Comparison of ENCODE assay signal across 20 cellular contexts in genomic region chr7:19390795-19391194, GRCh38.
"Had no signal": no experiment of that assay in that cellular context is flagged by ENCODE, and none has a peak within 500 bp of the region (broad histone marks: within the 10 kb centered on the region; RNA-seq: fewer than 3 reads in every experiment).

No MANE protein-coding gene starts in this region.

- H3K36me3 ChIP-seq: lower lobe of right lung, right atrium auricular region, tibial artery had no signal

- H3K4me1 ChIP-seq: body of pancreas, lower lobe of right lung, right atrium auricular region, tibial artery had no signal

- ATAC-seq: activated CD4-positive, CD25-positive, alpha-beta regulatory T cell treated with anti-CD3 and anti-CD28 coated beads, Interleukin-2, amount 50 U/mL, for 24 hours; activated T-cell treated with anti-CD3 and anti-CD28 coated beads, Interleukin-2, amount 50 U/mL, for 4 hours; body of pancreas; lower lobe of right lung; natural killer cell treated with Interleukin-12 subunit alpha and Interleukin-12 subunit beta and Interleukin-15 and Interleukin-18, amount 100 ng/mL, for 72 hours had no signal

- H3K27me3 Mint-ChIP-seq: natural killer cell treated with Interleukin-12 subunit alpha and Interleukin-12 subunit beta and Interleukin-15 and Interleukin-18, amount 100 ng/mL, for 72 hours had no signal

- H3K4me3 Mint-ChIP-seq: activated naive CD4-positive, alpha-beta T cell treated with anti-CD3 and anti-CD28 coated beads for 36 hours; activated T-cell treated with anti-CD3 and anti-CD28 coated beads, Interleukin-2, amount 50 U/mL, for 4 hours; natural killer cell treated with Interleukin-12 subunit alpha and Interleukin-12 subunit beta and Interleukin-15 and Interleukin-18, amount 100 ng/mL, for 72 hours had no signal

- H3K27ac Mint-ChIP-seq: activated naive CD4-positive, alpha-beta T cell treated with anti-CD3 and anti-CD28 coated beads for 36 hours; natural killer cell treated with Interleukin-12 subunit alpha and Interleukin-12 subunit beta and Interleukin-15 and Interleukin-18, amount 100 ng/mL, for 72 hours had no signal

- DNase-seq: activated CD4-positive, alpha-beta T cell treated with anti-CD3 and anti-CD28 coated beads, Interleukin-2, amount 50 U/mL, for 1 hour; activated CD8-positive, alpha-beta memory T cell treated with anti-CD3 and anti-CD28 coated beads, Interleukin-2, amount 50 U/mL, for 4 hours; activated naive CD4-positive, alpha-beta T cell treated with anti-CD3 and anti-CD28 coated beads for 36 hours; activated T-cell treated with anti-CD3 and anti-CD28 coated beads, Interleukin-2, amount 50 U/mL, for 4 hours; body of pancreas; caudate nucleus; dorsolateral prefrontal cortex; erythroblast; foreskin melanocyte; hypothalamus; islet precursor cell; lower lobe of right lung; occipital lobe; stimulated activated CD4-positive, alpha-beta T cell treated with anti-CD3 and anti-CD28 coated beads, Interleukin-2, amount 100 ng/mL, for 24 hours; stimulated activated naive CD4-positive, alpha-beta T cell treated with Interleukin-2 at 50 U/mL for 16 hours; substantia nigra; tibial artery had no signal

- H3K36me3 Mint-ChIP-seq: natural killer cell treated with Interleukin-12 subunit alpha and Interleukin-12 subunit beta and Interleukin-15 and Interleukin-18, amount 100 ng/mL, for 72 hours had no signal

- H3K27me3 ChIP-seq: body of pancreas, dorsolateral prefrontal cortex, right atrium auricular region, tibial artery had no signal

- H3K27ac ChIP-seq: body of pancreas, dorsolateral prefrontal cortex, lower lobe of right lung, right atrium auricular region, tibial artery had no signal

- H3K9me3 ChIP-seq: body of pancreas, lower lobe of right lung, tibial artery had no signal

- H3K4me3 ChIP-seq: body of pancreas, dorsolateral prefrontal cortex, lower lobe of right lung, right atrium auricular region, tibial artery had no signal

- H3K9me3 Mint-ChIP-seq: natural killer cell treated with Interleukin-12 subunit alpha and Interleukin-12 subunit beta and Interleukin-15 and Interleukin-18, amount 100 ng/mL, for 72 hours had no signal
